8 cellular contexts compared by ENCODE assay signal in genomic region chr6:105484238-105485161, GRCh38.
A peak's percentile ranks its signal among the peaks of the same experiment; 100 is the strongest.
DNase-seq lines count a peak whose midpoint lies in the region; ATAC-seq and TF ChIP-seq lines count a peak whose summit lies in the region.

No MANE protein-coding gene starts in this region.

- peak overlapping the region; percentile 78 for H2AFZ ChIP-seq in neuron (ENCODE audit: low read depth, low read length)

- H3K9me3 ChIP-seq in neuron (ENCODE audit: low read length) = no peaks in the 10 kb centered on the region

- H3K36me3 ChIP-seq in neuron (ENCODE audit: insufficient read depth, low read length) = no peaks in the 10 kb centered on the region

- peak; percentile 43 for ATAC-seq in GM18498 (IDR thresholded peaks at IDR 0.05; ENCODE audit: unreplicated experiment)

- no peaks in the 10 kb centered on the region for H3K27me3 ChIP-seq in neuron (ENCODE audit: insufficient read depth, low read length)

- TF ChIP-seq POLR2A in erythroblast (IDR thresholded peaks at IDR 0.05; ENCODE audit: low read length) = no peak

- peak; percentile 29 for DNase-seq in AG20443 (ENCODE audit: low spot score)
- DNase-seq in M059J (ENCODE audit: low read depth) = peak; percentile 81
- peak; percentile 36 for DNase-seq in SKM-1 (lab: John Stamatoyannopoulos, UW; ENCODE audit: unreplicated experiment)
- DNase-seq in erythroblast (lab: John Stamatoyannopoulos, UW) = peak; percentile 15 to 47
- DNase-seq in OCI-M2 (lab: John Stamatoyannopoulos, UW; ENCODE audit: unreplicated experiment) = no peak
- no peak for DNase-seq in activated CD4-positive, alpha-beta T cell treated with anti-CD3 and anti-CD28 coated beads, Interleukin-2, amount 50 U/mL, for 4 hours

- no peak overlapping the region for H3K4me3 ChIP-seq in neuron (ENCODE audit: low read length)

- peaks cover 33% of the 10 kb centered on the region for H3K4me1 ChIP-seq in neuron (ENCODE audit: insufficient read depth, low read length)

Comparison
In these comparisons a context has a peak if more than half of its experiments do, and no peak if none do; other contexts are left out.
1. DNase-seq: peak in AG20443 (single experiment), M059J (single experiment), SKM-1 (single experiment) and erythroblast (2 of 2); none in OCI-M2 (single experiment) and activated CD4-positive, alpha-beta T cell treated with anti-CD3 and anti-CD28 coated beads, Interleukin-2, amount 50 U/mL, for 4 hours (0 of 2).